ENCODE assay signal across 8 cellular contexts in genomic region chr17:39636927-39637736, GRCh38. TPM values are rescaled to one million over a fixed set of nuclear protein-coding genes. Genes with fewer than 3 reads are reported as not detected.
DNase-seq lines count a peak whose midpoint lies in the region; ATAC-seq and TF ChIP-seq lines count a peak whose summit lies in the region.

Gene STARD3, plus strand, starts transcription at chr17:39637144. Its CDS starts 16,388 bp downstream, at chr17:39653532.

- peak within 1 kb of the TSS; percentile 76 for H3K27ac ChIP-seq in neural cell (ENCODE audit: low read length)

- no peaks in the 10 kb centered on the region for H3K27me3 Mint-ChIP-seq in stimulated activated naive CD8-positive, alpha-beta T cell treated with anti-CD3 and anti-CD28 coated beads, Interleukin-15, Interleukin-2, amounts not matched to agents 100 ng/mL and 50 ng/mL, for 24 hours

- H3K9me3 Mint-ChIP-seq in stimulated activated naive CD8-positive, alpha-beta T cell treated with anti-CD3 and anti-CD28 coated beads, Interleukin-15, Interleukin-2, amounts not matched to agents 100 ng/mL and 50 ng/mL, for 24 hours, result no peaks in the 10 kb centered on the region

- no peaks in the 10 kb centered on the region for H3K9me3 ChIP-seq in neural cell (ENCODE audit: low read length)

- ATAC-seq in GM21723 (IDR thresholded peaks at IDR 0.05; ENCODE audit: unreplicated experiment), result peak; percentile 78

- no peaks in the 10 kb centered on the region for H3K36me3 ChIP-seq in neural cell (ENCODE audit: insufficient read depth, low read length)

- no peak for TF ChIP-seq RAD21 in neural cell (conservative IDR thresholded peaks at IDR 0.05)

- peak; percentile 59 for DNase-seq in DMS79 (lab: John Stamatoyannopoulos, UW)
- DNase-seq in LNCaP clone FGC (ENCODE audit: low read depth), result peak; percentile 54
- DNase-seq in SHP77 (lab: John Stamatoyannopoulos, UW), result peak; percentile 77 to 90
- DNase-seq in activated effector memory CD4-positive, alpha-beta T cell treated with anti-CD3 and anti-CD28 coated beads, Interleukin-2, amount 50 U/mL, for 16 hours, result peak; percentile 97
- DNase-seq in fibroblast of the conjunctiva (ENCODE audit: low read depth), result peak; percentile 70

- peak within 1 kb of the TSS; percentile 77 for H3K4me2 ChIP-seq in neural cell (ENCODE audit: low read length)

- no peaks in the 10 kb centered on the region for H4K20me1 ChIP-seq in neural cell (ENCODE audit: insufficient read depth)

- TF ChIP-seq EP300 in neural cell (conservative IDR thresholded peaks at IDR 0.05; ENCODE audit: poor library complexity, severe bottlenecking), result peak; percentile 49

- H3K9ac ChIP-seq in neural cell (ENCODE audit: low read length), result peak within 1 kb of the TSS; percentile 87

- TF ChIP-seq CTCF in LNCaP clone FGC (IDR thresholded peaks at IDR 0.05; ENCODE audit: control insufficient read depth, extremely low read depth, insufficient read depth), result no peak
- peak; percentile 57 for TF ChIP-seq CTCF in neural cell (IDR thresholded peaks at IDR 0.05; ENCODE audit: poor library complexity, severe bottlenecking)

- no peaks in the 10 kb centered on the region for H3K27me3 ChIP-seq in neural cell (ENCODE audit: insufficient read depth, low read depth, low read length)

- peak within 1 kb of the TSS; percentile 91 for H3K4me3 Mint-ChIP-seq in stimulated activated naive CD8-positive, alpha-beta T cell treated with anti-CD3 and anti-CD28 coated beads, Interleukin-15, Interleukin-2, amounts not matched to agents 100 ng/mL and 50 ng/mL, for 24 hours

- no peaks in the 10 kb centered on the region for H3K36me3 Mint-ChIP-seq in stimulated activated naive CD8-positive, alpha-beta T cell treated with anti-CD3 and anti-CD28 coated beads, Interleukin-15, Interleukin-2, amounts not matched to agents 100 ng/mL and 50 ng/mL, for 24 hours (ENCODE audit: low read depth)

- H3K27ac Mint-ChIP-seq in stimulated activated naive CD8-positive, alpha-beta T cell treated with anti-CD3 and anti-CD28 coated beads, Interleukin-15, Interleukin-2, amounts not matched to agents 100 ng/mL and 50 ng/mL, for 24 hours, result peak within 1 kb of the TSS; percentile 81

- H3K4me3 ChIP-seq in LNCaP clone FGC (ENCODE audit: low read depth, low read length) (peak within 1 kb of the TSS; percentile 70), neural cell (ENCODE audit: low read length) (peak within 1 kb of the TSS; percentile 88)

- H3K4me1 Mint-ChIP-seq in stimulated activated naive CD8-positive, alpha-beta T cell treated with anti-CD3 and anti-CD28 coated beads, Interleukin-15, Interleukin-2, amounts not matched to agents 100 ng/mL and 50 ng/mL, for 24 hours (ENCODE audit: low read depth), result peaks cover 54% of the 10 kb centered on the region

- no peaks in the 10 kb centered on the region for H3K9me2 ChIP-seq in neural cell (ENCODE audit: insufficient read depth, low read length)

- peak within 1 kb of the TSS; percentile 77 for H2AFZ ChIP-seq in neural cell (ENCODE audit: low read depth, low read length)

- peaks cover 18% of the 10 kb centered on the region for H3K79me2 ChIP-seq in neural cell (replicated peaks; ENCODE audit: insufficient read depth, low read length)

- no peaks in the 10 kb centered on the region for H3F3A ChIP-seq in neural cell (ENCODE audit: insufficient read depth, low read length, poor library complexity, severe bottlenecking)

TF ChIP-seq in neural cell, 6 proteins besides CTCF, POLR2A, EP300 and RAD21:
- TF ChIP-seq POLR2AphosphoS5 (IDR thresholded peaks at IDR 0.05) (peak; percentile 94), SMC3 (conservative IDR thresholded peaks at IDR 0.05; ENCODE audit: poor library complexity) (peak; percentile 21), REST (IDR thresholded peaks at IDR 0.05; ENCODE audit: borderline replicate concordance) (peak; percentile 68), EZH2 (IDR thresholded peaks at IDR 0.05; ENCODE audit: borderline replicate concordance, insufficient read depth, low read length, poor library complexity, severe bottlenecking) (no peak), MXI1 (conservative IDR thresholded peaks at IDR 0.05; ENCODE audit: poor library complexity, severe bottlenecking) (peak; percentile 82), TAF1 (IDR thresholded peaks at IDR 0.05; ENCODE audit: low read depth) (peak; percentile 77)

RNA-seq across cellular contexts. Expression of gene STARD3, which starts in this region (rescaled TPM):
- 105 and 121 TPM in 2 replicates for polyA plus RNA-seq in neural cell
- 36.5 and 44.9 TPM in 2 replicates for polyA minus RNA-seq in neural cell

Comparison
In these comparisons a context has a peak if more than half of its experiments do, and no peak if none do; other contexts are left out.
1. Peak in every context shown above with its lines: DNase-seq, ATAC-seq, H3K4me3 ChIP-seq and H3K27ac ChIP-seq.